13 cellular contexts compared by ENCODE assay signal in genomic region chr1:94395231-94395630, GRCh38. TPM values are rescaled to one million over a fixed set of nuclear protein-coding genes. Genes with fewer than 3 reads are reported as not detected.
DNase-seq lines count a peak whose midpoint lies in the region; ATAC-seq and TF ChIP-seq lines count a peak whose summit lies in the region.
"Had no signal": no experiment of that assay in that cellular context is flagged by ENCODE, and none has a peak within 500 bp of the region (broad histone marks: within the 10 kb centered on the region; RNA-seq: fewer than 3 reads in every experiment).

No MANE protein-coding gene starts in this region.

- H3K36me3 Mint-ChIP-seq in stimulated activated naive B cell treated with anti-CD40 and anti-IgM and Interleukin-4, amounts not matched to agents 10 μg/mL and 1 μg/mL and 100 μg/mL, for 72 hours: no peaks in the 10 kb centered on the region

- ATAC-seq in GM19035 (IDR thresholded peaks at IDR 0.05; ENCODE audit: unreplicated experiment): no peak
- no peak for ATAC-seq in stimulated activated naive B cell treated with anti-CD40 and anti-IgM and Interleukin-4, amounts not matched to agents 10 μg/mL and 1 μg/mL and 100 μg/mL, for 72 hours (replicated peaks)
- ATAC-seq: HCT116 had no signal

- TF ChIP-seq EP300 in esophagus muscularis mucosa (IDR thresholded peaks at IDR 0.05): no peak

- no peak overlapping the region for H3K27ac Mint-ChIP-seq in stimulated activated naive B cell treated with anti-CD40 and anti-IgM and Interleukin-4, amounts not matched to agents 10 μg/mL and 1 μg/mL and 100 μg/mL, for 72 hours
- H3K27ac Mint-ChIP-seq: B cell; CD4-positive, alpha-beta T cell had no signal

- H3K9me3 Mint-ChIP-seq in stimulated activated naive B cell treated with anti-CD40 and anti-IgM and Interleukin-4, amounts not matched to agents 10 μg/mL and 1 μg/mL and 100 μg/mL, for 72 hours: peaks cover 0 to 2% of the 10 kb centered on the region in 2 donors
- H3K9me3 Mint-ChIP-seq: CD4-positive, alpha-beta T cell had no signal

- no peaks in the 10 kb centered on the region for H3K27me3 ChIP-seq in HUES48 (ENCODE audit: control insufficient read depth, insufficient read depth, low read length)
- H3K27me3 ChIP-seq in esophagus muscularis mucosa: no peaks in the 10 kb centered on the region

- TF ChIP-seq POLR2A in esophagus muscularis mucosa (IDR thresholded peaks at IDR 0.05; ENCODE audit: low read depth): no peak

- H3K4me1 ChIP-seq in HUES48 (ENCODE audit: control insufficient read depth, insufficient read depth, low read length) (peaks cover 17% of the 10 kb centered on the region), esophagus muscularis mucosa (no peaks in the 10 kb centered on the region)

- no peak overlapping the region for H3K9ac ChIP-seq in HUES48 (ENCODE audit: low read depth, low read length)

- 0 out of 2 replicates have a peak, but pooled peaks cover 3% of the 10 kb centered on the region for H3K9me3 ChIP-seq in HUES48 (ENCODE audit: control insufficient read depth, insufficient read depth, low read length)
- H3K9me3 ChIP-seq in esophagus muscularis mucosa: no peaks in the 10 kb centered on the region

- WGBS in esophagus muscularis mucosa: 57% methylated on average over 3 of the region's 3 CpGs

- intact Hi-C loops in esophagus muscularis mucosa (cut with DNase I): no loop called here

- H3K4me1 Mint-ChIP-seq in stimulated activated naive B cell treated with anti-CD40 and anti-IgM and Interleukin-4, amounts not matched to agents 10 μg/mL and 1 μg/mL and 100 μg/mL, for 72 hours: no peaks in the 10 kb centered on the region
- H3K4me1 Mint-ChIP-seq: B cell had no signal

- H3K4me3 Mint-ChIP-seq in stimulated activated naive B cell treated with anti-CD40 and anti-IgM and Interleukin-4, amounts not matched to agents 10 μg/mL and 1 μg/mL and 100 μg/mL, for 72 hours: no peak overlapping the region
- H3K4me3 Mint-ChIP-seq: B cell; CD4-positive, alpha-beta T cell had no signal

- H3K36me3 ChIP-seq in HUES48 (ENCODE audit: control insufficient read depth, insufficient read depth, low read length): no peaks in the 10 kb centered on the region
- H3K36me3 ChIP-seq in esophagus muscularis mucosa: no peaks in the 10 kb centered on the region

- TF ChIP-seq CTCF in esophagus muscularis mucosa (IDR thresholded peaks at IDR 0.05): no peak

- peak overlapping the region; percentile 10 for H3K27ac ChIP-seq in HUES48 (ENCODE audit: low read depth, low read length)
- H3K27ac ChIP-seq in esophagus muscularis mucosa (replicated peaks in 1 of 4): no peak overlapping the region

- in situ Hi-C loops in SK-MEL-5 (cut with HindIII; ENCODE audit: low pct_unique_long_range_greater_than_20kb, low sequenced_read_pairs): no loop called here

- H3K4me3 ChIP-seq in HUES48 (ENCODE audit: low read depth, low read length) (no peak overlapping the region), esophagus muscularis mucosa (no peak overlapping the region)

- DNase-seq in SK-MEL-5 (ENCODE audit: low read depth, low spot score) (peak; percentile 1), esophagus muscularis mucosa (ENCODE audit: extremely low spot score) (peak; percentile 47), foreskin melanocyte (no peak), OCI-M1 (lab: John Stamatoyannopoulos, UW) (no peak)
- DNase-seq in stimulated activated naive B cell treated with anti-CD40 and anti-IgM and Interleukin-4, amounts not matched to agents 10 μg/mL and 1 μg/mL and 100 μg/mL, for 72 hours: no peak
- DNase-seq: C1 segment of cervical spinal cord; CD4-positive, alpha-beta T cell; DMS79 treated with DMSO at 0.1 percent for 48 hours; EL had no signal

- H3K27me3 Mint-ChIP-seq in stimulated activated naive B cell treated with anti-CD40 and anti-IgM and Interleukin-4, amounts not matched to agents 10 μg/mL and 1 μg/mL and 100 μg/mL, for 72 hours: peaks cover 18 to 28% of the 10 kb centered on the region in 2 donors
- H3K27me3 Mint-ChIP-seq: CD4-positive, alpha-beta T cell had no signal

RNA-seq across cellular contexts. Expression of gene ABCD3, which starts 23.0 kb away (rescaled TPM):
- 42.5 and 45.8 TPM in 2 replicates for total RNA-seq in SK-MEL-5 (2014; rRNA removed; shearing (Covaris generic))
- 23.3 and 27.4 TPM in 2 replicates for polyA plus RNA-seq in SK-MEL-5 (2015; cell fraction: cytosol; rRNA removed)
- polyA plus RNA-seq in SK-MEL-5 (2015; cell fraction: nucleus; rRNA removed): 38.5 and 40.9 TPM in 2 replicates
- 10 to 100 TPM; 25.0 to 59.4 (median 27.9) TPM for total RNA-seq in esophagus muscularis mucosa

Comparison
In these comparisons a context has a peak if more than half of its experiments do, and no peak if none do; other contexts are left out.
1. DNase-seq: peak in SK-MEL-5 (single experiment) and esophagus muscularis mucosa (single experiment); none in foreskin melanocyte (single experiment), OCI-M1 (single experiment) and stimulated activated naive B cell treated with anti-CD40 and anti-IgM and Interleukin-4, amounts not matched to agents 10 μg/mL and 1 μg/mL and 100 μg/mL, for 72 hours (single experiment).